Comparison of ENCODE assay signal across 4 cellular contexts in genomic region chr5:91757383-91757782, GRCh38.
DNase-seq lines count a peak whose midpoint lies in the region; ATAC-seq, FAIRE-seq and TF ChIP-seq lines count a peak whose summit lies in the region.
"Not testable (repeated sequence)": the region's sequence is repeated elsewhere in the genome, so short reads cannot be mapped to it uniquely, and the experiment has no call there.

No MANE protein-coding gene starts in this region.

- H2AFZ ChIP-seq in GM23338 = 0 out of 2 replicates have a peak overlapping the region, but pooled peaks have one; percentile 20

- not testable (repeated sequence) for H3K79me2 ChIP-seq in GM23338 (replicated peaks; ENCODE audit: insufficient read depth)

- ATAC-seq in GM23338, WTC11: not testable (repeated sequence)

- FAIRE-seq in A204.1 (lab: Jason Lieb, UNC) (peak; percentile 11), G401.6 (lab: Jason Lieb, UNC) (peak; percentile 33)

- not testable (repeated sequence) for H3K27ac Mint-ChIP-seq in GM23338, WTC11

- not testable (repeated sequence) for TF ChIP-seq CTCF in GM23338 (conservative IDR thresholded peaks at IDR 0.05; ENCODE audit: low read depth in 2 of 2); WTC11 (IDR thresholded peaks at IDR 0.05)

- H3K4me3 Mint-ChIP-seq in GM23338, WTC11: not testable (repeated sequence)

- DNase-seq in GM23338 (ENCODE audit: low spot score); WTC11 (ENCODE audit: low spot score): not testable (repeated sequence)

- H3K9me2 ChIP-seq in GM23338 (ENCODE audit: insufficient read depth) = not testable (repeated sequence)

- not testable (repeated sequence) for H4K20me1 ChIP-seq in GM23338 (replicated peaks; ENCODE audit: insufficient read depth)

- not testable (repeated sequence) for H3K36me3 Mint-ChIP-seq in GM23338 (ENCODE audit: low read depth); WTC11

- H3K9me3 Mint-ChIP-seq in GM23338 = not testable (repeated sequence)
- H3K9me3 Mint-ChIP-seq in WTC11 = peaks cover 14% of the 10 kb centered on the region

- not testable (repeated sequence) for H3K27me3 ChIP-seq in GM23338 (ENCODE audit: insufficient read depth)

- not testable (repeated sequence) for H3K4me3 ChIP-seq in GM23338

- H3K36me3 ChIP-seq in GM23338 (ENCODE audit: insufficient read depth) = not testable (repeated sequence)

- POLR2A ChIA-PET in WTC11 (lab: Charles Lee) = not testable (repeated sequence)

- CTCF ChIA-PET in WTC11 (lab: Charles Lee) = not testable (repeated sequence)

- not testable (repeated sequence) for H3K27ac ChIP-seq in GM23338 (ENCODE audit: low read depth)

- H3K4me2 ChIP-seq in GM23338 = not testable (repeated sequence)

- H3F3A ChIP-seq in GM23338 (replicated peaks; ENCODE audit: low read depth) = not testable (repeated sequence)

- not testable (repeated sequence) for H3K4me1 Mint-ChIP-seq in GM23338, WTC11

- not testable (repeated sequence) for H3K27me3 Mint-ChIP-seq in GM23338 (ENCODE audit: insufficient read depth, low read depth, poor library complexity); WTC11 (ENCODE audit: low read depth)

- H3K4me1 ChIP-seq in GM23338 (ENCODE audit: insufficient read depth) = not testable (repeated sequence)

TF ChIP-seq in WTC11, 78 proteins besides CTCF, POLR2A, EP300 and RAD21:
- peak; percentile 91 for TF ChIP-seq HMGA2 (CRISPR knock-in tag; IDR thresholded peaks at IDR 0.05)
